Comparison of ENCODE assay signal across 13 cellular contexts in genomic region chr21:35002879-35003722, GRCh38. TPM values are rescaled to one million over a fixed set of nuclear protein-coding genes. Genes with fewer than 3 reads are reported as not detected.
DNase-seq lines count a peak whose midpoint lies in the region; ATAC-seq and TF ChIP-seq lines count a peak whose summit lies in the region.
"Had no signal": no experiment of that assay in that cellular context is flagged by ENCODE, and none has a peak within 500 bp of the region (broad histone marks: within the 10 kb centered on the region; RNA-seq: fewer than 3 reads in every experiment).

No MANE protein-coding gene starts in this region.

- peaks cover 45% of the 10 kb centered on the region for H3K36me3 Mint-ChIP-seq in stimulated activated memory B cell treated with anti-CD40 and anti-IgM and Interleukin-4, amounts not matched to agents 10 μg/mL and 1 μg/mL and 100 μg/mL, for 72 hours

- no peaks in the 10 kb centered on the region for H3K27me3 Mint-ChIP-seq in stimulated activated memory B cell treated with anti-CD40 and anti-IgM and Interleukin-4, amounts not matched to agents 10 μg/mL and 1 μg/mL and 100 μg/mL, for 72 hours

- in situ Hi-C loops in G401 (cut with HindIII; ENCODE audit: low sequenced_read_pairs): no loop called here

- no peak overlapping the region for H3K4me3 ChIP-seq in left ventricle myocardium inferior
- H3K4me3 ChIP-seq in SJCRH30: no peak overlapping the region
- H3K4me3 ChIP-seq in adrenal gland: no peak overlapping the region

- intact Hi-C loops in left ventricle myocardium superior (cut with micrococcal nuclease) (no loop called here), left ventricle myocardium inferior (cut with micrococcal nuclease) (no loop called here), adrenal gland (cut with DNase I) (no loop called here)

- no peak for TF ChIP-seq POLR2A in adrenal gland (IDR thresholded peaks at IDR 0.05)

- DNase-seq in left ventricle myocardium superior (no peak), left ventricle myocardium inferior (no peak), SJCRH30 (peak; percentile 40 to 66), fibroblast of peridontal ligament (ENCODE audit: extremely low read depth) (peak; percentile 76), adrenal gland (no peak), G401 (ENCODE audit: low spot score) (no peak), occipital lobe (lab: John Stamatoyannopoulos, UW) (no peak)
- DNase-seq: activated gamma-delta T cell, endodermal cell, NCI-H2081, nephron progenitor cell had no signal

- H3K9me3 ChIP-seq in left ventricle myocardium inferior (replicated peaks) (no peaks in the 10 kb centered on the region), SJCRH30 (replicated peaks) (no peaks in the 10 kb centered on the region), adrenal gland (replicated peaks in 1 of 3) (no peaks in the 10 kb centered on the region)

- H3K27ac Mint-ChIP-seq in stimulated activated memory B cell treated with anti-CD40 and anti-IgM and Interleukin-4, amounts not matched to agents 10 μg/mL and 1 μg/mL and 100 μg/mL, for 72 hours: no peak overlapping the region
- H3K27ac Mint-ChIP-seq: endodermal cell, nephron progenitor cell had no signal

- H3K4me1 Mint-ChIP-seq in stimulated activated memory B cell treated with anti-CD40 and anti-IgM and Interleukin-4, amounts not matched to agents 10 μg/mL and 1 μg/mL and 100 μg/mL, for 72 hours: peaks cover 51% of the 10 kb centered on the region
- H3K4me1 Mint-ChIP-seq: endodermal cell, nephron progenitor cell had no signal

- H3K27ac ChIP-seq in left ventricle myocardium inferior (replicated peaks): no peak overlapping the region
- H3K27ac ChIP-seq in SJCRH30: peak overlapping the region; percentile 29
- no peak overlapping the region for H3K27ac ChIP-seq in adrenal gland
- H3K27ac ChIP-seq: C4-2B had no signal

- H3K27me3 ChIP-seq in left ventricle myocardium inferior (ENCODE audit: low read depth): peaks cover 30% of the 10 kb centered on the region
- H3K27me3 ChIP-seq in SJCRH30: no peaks in the 10 kb centered on the region
- no peaks in the 10 kb centered on the region for H3K27me3 ChIP-seq in adrenal gland

- TF ChIP-seq CTCF in left ventricle myocardium inferior (IDR thresholded peaks at IDR 0.05; ENCODE audit: borderline replicate concordance): no peak
- TF ChIP-seq CTCF in adrenal gland (IDR thresholded peaks at IDR 0.05): no peak

- no peaks in the 10 kb centered on the region for H3K4me1 ChIP-seq in left ventricle myocardium inferior
- peaks cover 15% of the 10 kb centered on the region for H3K4me1 ChIP-seq in SJCRH30
- H3K4me1 ChIP-seq in adrenal gland (replicated peaks in 1 of 2): no peaks in the 10 kb centered on the region

- H3K4me3 Mint-ChIP-seq in stimulated activated memory B cell treated with anti-CD40 and anti-IgM and Interleukin-4, amounts not matched to agents 10 μg/mL and 1 μg/mL and 100 μg/mL, for 72 hours: no peak overlapping the region
- H3K4me3 Mint-ChIP-seq: endodermal cell, nephron progenitor cell had no signal

- 84 to 92% (median 88%) methylated on average over 5 of the region's 5 CpGs for WGBS in adrenal gland, 4 donors

- no peaks in the 10 kb centered on the region for H3K9me3 Mint-ChIP-seq in stimulated activated memory B cell treated with anti-CD40 and anti-IgM and Interleukin-4, amounts not matched to agents 10 μg/mL and 1 μg/mL and 100 μg/mL, for 72 hours
- H3K9me3 Mint-ChIP-seq: nephron progenitor cell had no signal

- ATAC-seq in left ventricle myocardium superior: peak; percentile 17
- no peak for ATAC-seq in stimulated activated memory B cell treated with anti-CD40 and anti-IgM and Interleukin-4, amounts not matched to agents 10 μg/mL and 1 μg/mL and 100 μg/mL, for 72 hours

- no peaks in the 10 kb centered on the region for H3K36me3 ChIP-seq in left ventricle myocardium inferior
- H3K36me3 ChIP-seq in SJCRH30: peaks cover 5% of the 10 kb centered on the region; the same call in 1 of the 2 replicates
- no peaks in the 10 kb centered on the region for H3K36me3 ChIP-seq in adrenal gland (replicated peaks in 1 of 2)

RNA-seq across cellular contexts. Expression of gene RUNX1, which starts 46.0 kb away (rescaled TPM):
- 2.2 TPM for total RNA-seq in left ventricle myocardium superior
- total RNA-seq in left ventricle myocardium inferior: 1.5 TPM
- 21.7 and 23.7 TPM in 2 replicates for total RNA-seq in SJCRH30 (2014; rRNA removed; shearing (Covaris generic))
- 10 to 100 TPM in 4 of 8 donors, 1 to 10 TPM in 4; 4.0 to 27.2 (median 11.8) TPM for total RNA-seq in adrenal gland
- 1 to 10 TPM; 2.2 to 5.2 (median 3.9) TPM for polyA plus RNA-seq in adrenal gland
- total RNA-seq in G401 (2014; rRNA removed; shearing (Covaris generic)): 0.49 TPM in 1 of 2 replicates, not detected in the other
- total RNA-seq in occipital lobe: 2.0 TPM

Comparison
In these comparisons a context has a peak if more than half of its experiments do, and no peak if none do; other contexts are left out.
1. DNase-seq: peak in SJCRH30 (2 of 2) and fibroblast of peridontal ligament (single experiment); none in left ventricle myocardium superior (single experiment), left ventricle myocardium inferior (single experiment), adrenal gland (0 of 7), G401 (single experiment) and occipital lobe (single experiment).